ENCODE assay signal across 10 cellular contexts in genomic region chr14:65226824-65227604, GRCh38.
DNase-seq lines count a peak whose midpoint lies in the region; ATAC-seq and TF ChIP-seq lines count a peak whose summit lies in the region.
"Had no signal": no experiment of that assay in that cellular context is flagged by ENCODE, and none has a peak within 500 bp of the region (broad histone marks: within the 10 kb centered on the region; RNA-seq: fewer than 3 reads in every experiment).

No MANE protein-coding gene starts in this region.

- H3K4me2 ChIP-seq in PC-3 (ENCODE audit: low read length), result peak overlapping the region; percentile 26

- peaks cover 78% of the 10 kb centered on the region for H3K4me1 ChIP-seq in HAP-1
- H3K4me1 ChIP-seq in PC-3 (ENCODE audit: insufficient read depth, low read length), result peaks cover 56% of the 10 kb centered on the region
- peaks cover 0 to 10% of the 10 kb centered on the region in 2 donors for H3K4me1 ChIP-seq in ascending aorta

- peak overlapping the region; percentile 69 for H3K27ac Mint-ChIP-seq in stimulated activated naive B cell treated with anti-CD40 and anti-IgM and Interleukin-4, amounts not matched to agents 10 μg/mL and 1 μg/mL and 100 μg/mL, for 72 hours
- H3K27ac Mint-ChIP-seq: activated T-helper 2 cell treated with anti-CD3 and anti-CD28 coated beads, Interferon-gamma antibody, Interleukin-2, Interleukin-4, amounts not matched to agents 10 μg/mL and 5 μg/mL and 100 μg/mL, durations not matched to agents 14 hours and 24 hours and 36 hours had no signal

- H4K20me1 ChIP-seq in PC-3 (ENCODE audit: low read length), result no peaks in the 10 kb centered on the region

- no peaks in the 10 kb centered on the region for H3K79me2 ChIP-seq in PC-3 (ENCODE audit: low read length)

- H2AFZ ChIP-seq in PC-3 (ENCODE audit: low read length), result peak overlapping the region; percentile 9; the same call in 1 of the 2 replicates

- no peaks in the 10 kb centered on the region for H3K9me2 ChIP-seq in PC-3 (replicated peaks; ENCODE audit: low read length)

- peaks cover 14% of the 10 kb centered on the region for H3F3A ChIP-seq in PC-3 (ENCODE audit: low read length, unreplicated experiment)

- H3K4me3 ChIP-seq in HAP-1 (no peak overlapping the region), PC-3 (ENCODE audit: low read length) (no peak overlapping the region), ascending aorta (no peak overlapping the region)

- peak overlapping the region; percentile 44 for H3K9ac ChIP-seq in PC-3 (ENCODE audit: low read length)

- intact Hi-C loops in PC-3 (cut with micrococcal nuclease) (loop anchor here (1.0 to 2.0 kb wide), 2 partner anchors 28 to 76 kb away; no protein-coding TSS in a partner anchor), ascending aorta (cut with DNase I) (no loop called here), head of caudate nucleus (cut with DNase I) (loop anchor here (10.0 kb wide), 1 partner anchor 62 kb away; no protein-coding TSS in a partner anchor)

- no peaks in the 10 kb centered on the region for H3K9me3 ChIP-seq in HAP-1
- H3K9me3 ChIP-seq in PC-3 (ENCODE audit: low read length), result no peaks in the 10 kb centered on the region
- no peaks in the 10 kb centered on the region for H3K9me3 ChIP-seq in ascending aorta

- H3K27me3 ChIP-seq in HAP-1 (ENCODE audit: low read depth) (no peaks in the 10 kb centered on the region), PC-3 (ENCODE audit: low read length) (no peaks in the 10 kb centered on the region), ascending aorta (no peaks in the 10 kb centered on the region)

- in situ Hi-C loops in HAP-1 (cut with MboI; ENCODE audit: low sequenced_read_pairs), result loop anchor here (10.0 kb wide), 1 partner anchor 178 kb away; no protein-coding TSS in a partner anchor

- ATAC-seq in PC-3 (peak; percentile 73), HG03354 (IDR thresholded peaks at IDR 0.05; ENCODE audit: poor library complexity, severe bottlenecking, unreplicated experiment) (no peak)
- no peak for ATAC-seq in stimulated activated naive B cell treated with anti-CD40 and anti-IgM and Interleukin-4, amounts not matched to agents 10 μg/mL and 1 μg/mL and 100 μg/mL, for 72 hours (replicated peaks)

- H3K36me3 Mint-ChIP-seq in stimulated activated naive B cell treated with anti-CD40 and anti-IgM and Interleukin-4, amounts not matched to agents 10 μg/mL and 1 μg/mL and 100 μg/mL, for 72 hours, result no peaks in the 10 kb centered on the region

- DNase-seq in HAP-1 (ENCODE audit: low spot score in 2 of 2) (peak; percentile 57 to 93), PC-3 (peak; percentile 94), fibroblast of peridontal ligament (ENCODE audit: extremely low read depth) (peak; percentile 79), ascending aorta (ENCODE audit: low spot score in 2 of 2) (no peak), head of caudate nucleus (no peak)
- no peak for DNase-seq in stimulated activated naive B cell treated with anti-CD40 and anti-IgM and Interleukin-4, amounts not matched to agents 10 μg/mL and 1 μg/mL and 100 μg/mL, for 72 hours
- DNase-seq: NCI-H524 treated with DMSO at 0.1 percent for 48 hours, T-helper 9 cell had no signal

- H3K27me3 Mint-ChIP-seq in stimulated activated naive B cell treated with anti-CD40 and anti-IgM and Interleukin-4, amounts not matched to agents 10 μg/mL and 1 μg/mL and 100 μg/mL, for 72 hours, result no peaks in the 10 kb centered on the region

- POLR2A ChIA-PET in PC-3 (lab: Charles Lee; ENCODE audit: unreplicated experiment), result interaction anchor here (0.6 to 1.0 kb wide), 3 partner anchors 12 to 76 kb away, joined by 3 to 27 read pairs (median 4); no protein-coding TSS in a partner anchor

- no TSS peak for BruUV-seq in PC-3 (replicated peaks; lab: Mats Ljungman, UMichigan)

- TF ChIP-seq CTCF in PC-3 (conservative IDR thresholded peaks at IDR 0.05; ENCODE audit: low read depth, low read length) (no peak), ascending aorta (IDR thresholded peaks at IDR 0.05) (no peak)

- H3K27ac ChIP-seq in PC-3 (ENCODE audit: low read length) (peak overlapping the region; percentile 85), ascending aorta (no peak overlapping the region)

- H3K4me3 Mint-ChIP-seq in stimulated activated naive B cell treated with anti-CD40 and anti-IgM and Interleukin-4, amounts not matched to agents 10 μg/mL and 1 μg/mL and 100 μg/mL, for 72 hours, result no peak overlapping the region

- CTCF ChIA-PET in PC-3 (lab: Charles Lee), result interaction anchor here (0.6 to 1.6 kb wide), 9 partner anchors 12 to 597 kb away, joined by 3 to 6 read pairs (median 3); no protein-coding TSS in a partner anchor

- no peaks in the 10 kb centered on the region for H3K9me3 Mint-ChIP-seq in stimulated activated naive B cell treated with anti-CD40 and anti-IgM and Interleukin-4, amounts not matched to agents 10 μg/mL and 1 μg/mL and 100 μg/mL, for 72 hours
- H3K9me3 Mint-ChIP-seq: activated T-helper 2 cell treated with anti-CD3 and anti-CD28 coated beads, Interferon-gamma antibody, Interleukin-2, Interleukin-4, amounts not matched to agents 10 μg/mL and 5 μg/mL and 100 μg/mL, durations not matched to agents 14 hours and 24 hours and 36 hours had no signal

- H3K36me3 ChIP-seq in HAP-1 (replicated peaks), result no peaks in the 10 kb centered on the region
- no peaks in the 10 kb centered on the region for H3K36me3 ChIP-seq in PC-3 (ENCODE audit: low read depth, low read length)
- no peaks in the 10 kb centered on the region for H3K36me3 ChIP-seq in ascending aorta

- peaks cover 60 to 78% of the 10 kb centered on the region in 2 donors for H3K4me1 Mint-ChIP-seq in stimulated activated naive B cell treated with anti-CD40 and anti-IgM and Interleukin-4, amounts not matched to agents 10 μg/mL and 1 μg/mL and 100 μg/mL, for 72 hours

Comparison
In these comparisons a context has a peak if more than half of its experiments do, and no peak if none do; other contexts are left out.
1. DNase-seq: peak in HAP-1 (2 of 2), PC-3 (single experiment) and fibroblast of peridontal ligament (single experiment); none in stimulated activated naive B cell treated with anti-CD40 and anti-IgM and Interleukin-4, amounts not matched to agents 10 μg/mL and 1 μg/mL and 100 μg/mL, for 72 hours (single experiment), ascending aorta (0 of 2) and head of caudate nucleus (0 of 42).